ENCODE assay signal across 22 cellular contexts in genomic region chr19:8821748-8822241, GRCh38. TPM values are rescaled to one million over a fixed set of nuclear protein-coding genes. Genes with fewer than 3 reads are reported as not detected.
A peak's percentile ranks its signal among the peaks of the same experiment; 100 is the strongest.
DNase-seq lines count a peak whose midpoint lies in the region; FAIRE-seq and TF ChIP-seq lines count a peak whose summit lies in the region.
"Had no signal": no experiment of that assay in that cellular context is flagged by ENCODE, and none has a peak within 500 bp of the region (broad histone marks: within the 10 kb centered on the region; RNA-seq: fewer than 3 reads in every experiment).

No MANE protein-coding gene starts in this region.

- H3K27me3 ChIP-seq in esophagus muscularis mucosa = no peaks in the 10 kb centered on the region
- H3K27me3 ChIP-seq in stomach smooth muscle (ENCODE audit: control insufficient read depth in 1 of 2, insufficient read depth in 2 of 2, low read length in 2 of 2) = no peaks in the 10 kb centered on the region
- no peaks in the 10 kb centered on the region for H3K27me3 ChIP-seq in CD8-positive, alpha-beta memory T cell (ENCODE audit: insufficient read depth, low read length, poor library complexity, severe bottlenecking)
- H3K27me3 ChIP-seq: BE2C had no signal

- H3K4me1 ChIP-seq in esophagus muscularis mucosa (peaks cover 0 to 52% (median 40%) of the 10 kb centered on the region in 4 donors), stomach smooth muscle (ENCODE audit: control insufficient read depth, insufficient read depth, low read length) (peaks cover 21% of the 10 kb centered on the region)
- no peaks in the 10 kb centered on the region for H3K4me1 ChIP-seq in CD8-positive, alpha-beta memory T cell (ENCODE audit: insufficient read depth, low read length)
- H3K4me1 ChIP-seq: BE2C, Caco-2, HAP-1 had no signal

- H3K4me3 ChIP-seq in esophagus muscularis mucosa (no peak overlapping the region), stomach smooth muscle (ENCODE audit: low read length in 2 of 2) (no peak overlapping the region)
- H3K4me3 ChIP-seq in CD8-positive, alpha-beta memory T cell (ENCODE audit: low read length) = no peak overlapping the region
- H3K4me3 ChIP-seq: GM23248, HAP-1 had no signal

- no peak for FAIRE-seq in D721Med (lab: Jason Lieb, UNC)
- FAIRE-seq: A204.1, GM19239 had no signal

- peak overlapping the region in 1 of 2 donors; percentile 18 for H3K9ac ChIP-seq in stomach smooth muscle (ENCODE audit: low read length in 2 of 2)
- H3K9ac ChIP-seq: GM23248 had no signal

- DNase-seq in esophagus muscularis mucosa (ENCODE audit: extremely low spot score) (peak; percentile 93), osteocyte (ENCODE audit: extremely low spot score, unreplicated experiment) (peak; percentile 70), superior temporal gyrus (ENCODE audit: extremely low spot score) (no peak), D721Med (ENCODE audit: insufficient read length, low spot score) (no peak), NCI-H2171 (lab: John Stamatoyannopoulos, UW) (no peak)
- no peak for DNase-seq in CD8-positive, alpha-beta memory T cell
- DNase-seq: ACHN; BE2C; C1 segment of cervical spinal cord; Caco-2; CD4-positive, CD25-positive, alpha-beta regulatory T cell; DMS153; DMS79; GF-D8; GM23248 had no signal

- peak; percentile 78 for TF ChIP-seq EP300 in esophagus muscularis mucosa (IDR thresholded peaks at IDR 0.05)

- 79% methylated on average over 3 of the region's 5 CpGs for WGBS in esophagus muscularis mucosa

- peaks cover 0 to 41% (median 19%) of the 10 kb centered on the region in 4 donors for H3K9me3 ChIP-seq in esophagus muscularis mucosa
- H3K9me3 ChIP-seq in stomach smooth muscle (ENCODE audit: control insufficient read depth in 2 of 2, low read length in 2 of 2) = peaks cover 4 to 5% of the 10 kb centered on the region in 2 donors
- no peaks in the 10 kb centered on the region for H3K9me3 ChIP-seq in CD8-positive, alpha-beta memory T cell (ENCODE audit: low read length)
- H3K9me3 ChIP-seq: BE2C, HAP-1 had no signal

- peak overlapping the region; percentile 85 to 89 (median 88) for H3K27ac ChIP-seq in esophagus muscularis mucosa (replicated peaks in 1 of 4)
- peak overlapping the region; percentile 73 for H3K27ac ChIP-seq in stomach smooth muscle (ENCODE audit: low read length)
- no peak overlapping the region for H3K27ac ChIP-seq in CD8-positive, alpha-beta memory T cell (ENCODE audit: low read depth, low read length)
- H3K27ac ChIP-seq: GM23248, HL-60 had no signal

- peaks cover 24% of the 10 kb centered on the region for H3K9me3 Mint-ChIP-seq in osteocyte (ENCODE audit: unreplicated experiment)
- peaks cover 10 to 32% (median 32%) of the 10 kb centered on the region in 5 donors for H3K9me3 Mint-ChIP-seq in CD8-positive, alpha-beta memory T cell

- no peak overlapping the region for H3K4me3 Mint-ChIP-seq in osteocyte (ENCODE audit: unreplicated experiment)
- H3K4me3 Mint-ChIP-seq in CD8-positive, alpha-beta memory T cell = no peak overlapping the region
- H3K4me3 Mint-ChIP-seq: CD4-positive, CD25-positive, alpha-beta regulatory T cell had no signal

- peaks cover 91% of the 10 kb centered on the region for H3K36me3 Mint-ChIP-seq in osteocyte (ENCODE audit: unreplicated experiment)
- H3K36me3 Mint-ChIP-seq in CD8-positive, alpha-beta memory T cell = peaks cover 68 to 91% (median 68%) of the 10 kb centered on the region in 3 donors

- H3K4me1 Mint-ChIP-seq in osteocyte (ENCODE audit: unreplicated experiment) = no peaks in the 10 kb centered on the region
- peaks cover 0 to 7% (median 4%) of the 10 kb centered on the region in 3 donors for H3K4me1 Mint-ChIP-seq in CD8-positive, alpha-beta memory T cell

- TF ChIP-seq CTCF in esophagus muscularis mucosa (IDR thresholded peaks at IDR 0.05) (no peak), osteocyte (IDR thresholded peaks at IDR 0.05) (no peak), D721Med (IDR thresholded peaks at IDR 0.05; ENCODE audit: insufficient read depth, missing control alignments) (no peak)

- H3K27me3 Mint-ChIP-seq in osteocyte (ENCODE audit: unreplicated experiment) = no peaks in the 10 kb centered on the region
- H3K27me3 Mint-ChIP-seq in CD8-positive, alpha-beta memory T cell = peaks cover 0 to 1% of the 10 kb centered on the region in 2 donors
- H3K27me3 Mint-ChIP-seq: CD4-positive, CD25-positive, alpha-beta regulatory T cell had no signal

- H3K36me3 ChIP-seq in esophagus muscularis mucosa (peaks cover 67 to 97% (median 89%) of the 10 kb centered on the region in 4 donors), stomach smooth muscle (ENCODE audit: control insufficient read depth in 2 of 2, insufficient read depth in 2 of 2, low read length in 2 of 2) (peaks cover 52 to 71% of the 10 kb centered on the region in 2 donors)
- H3K36me3 ChIP-seq in CD8-positive, alpha-beta memory T cell (ENCODE audit: insufficient read depth, low read length) = peaks cover 49% of the 10 kb centered on the region
- H3K36me3 ChIP-seq: BE2C had no signal

- POLR2A ChIA-PET in CD8-positive, alpha-beta memory T cell (lab: Charles Lee) = no interaction called here

- CTCF ChIA-PET in CD8-positive, alpha-beta memory T cell (lab: Charles Lee) = no interaction called here

- intact Hi-C loops in esophagus muscularis mucosa (cut with DNase I) = no loop called here

- no peak for TF ChIP-seq POLR2A in esophagus muscularis mucosa (IDR thresholded peaks at IDR 0.05; ENCODE audit: low read depth)

- no peak overlapping the region for H3K27ac Mint-ChIP-seq in osteocyte (ENCODE audit: unreplicated experiment)
- no peak overlapping the region for H3K27ac Mint-ChIP-seq in CD8-positive, alpha-beta memory T cell
- H3K27ac Mint-ChIP-seq: CD4-positive, CD25-positive, alpha-beta regulatory T cell had no signal

RNA-seq across cellular contexts. Expression of gene ZNF558, which starts 10.3 kb away (rescaled TPM):
- total RNA-seq in esophagus muscularis mucosa (10 to 100 TPM; 32.8 to 59.2 (median 46.5) TPM), osteocyte (31.2 and 35.6 TPM in 2 replicates)
- 10 to 100 TPM; 23.9 to 25.2 TPM for total RNA-seq in CD8-positive, alpha-beta memory T cell
- 7.3 TPM for polyA plus RNA-seq in CD8-positive, alpha-beta memory T cell

RNA-seq across cellular contexts. Expression of gene MBD3L1, which starts 10.4 kb away (rescaled TPM):
- total RNA-seq in esophagus muscularis mucosa (not detected), osteocyte (not detected in 2 replicates)
- not detected for total RNA-seq in CD8-positive, alpha-beta memory T cell
- not detected for polyA plus RNA-seq in CD8-positive, alpha-beta memory T cell
- total RNA-seq: Caco-2; CD4-positive, CD25-positive, alpha-beta regulatory T cell; GM23248; H4; HT1080 had no signal
- polyA plus RNA-seq: CD4-positive, CD25-positive, alpha-beta regulatory T cell; GM23248 had no signal

Comparison
In these comparisons a context has a peak if more than half of its experiments do, and no peak if none do; other contexts are left out.
1. DNase-seq: peak in esophagus muscularis mucosa (single experiment) and osteocyte (single experiment); none in CD8-positive, alpha-beta memory T cell (0 of 5), superior temporal gyrus (single experiment), D721Med (single experiment) and NCI-H2171 (single experiment).